In genomic region chr5:150050172-150050811, GRCh38 we compare ENCODE assay signal across 1 cellular context.
TF ChIP-seq lines count a peak whose summit lies in the region.

No MANE protein-coding gene starts in this region.

TF ChIP-seq in K562, 482 proteins besides CTCF, POLR2A, EP300 and RAD21 (continued from another document and continues in another):
- TF ChIP-seq ZNF592 (IDR thresholded peaks at IDR 0.05): peak; percentile 99
- TF ChIP-seq NFIC (IDR thresholded peaks at IDR 0.05): peak; percentile 84
- peak; percentile 76 for TF ChIP-seq GABPB1 (CRISPR knock-in tag; IDR thresholded peaks at IDR 0.05)
- TF ChIP-seq PHF21A (IDR thresholded peaks at IDR 0.05; ENCODE audit: borderline replicate concordance, low read depth): 0 out of 2 replicates have a peak, but pooled peaks have one; percentile 24
- 0 out of 2 replicates have a peak, but pooled peaks have one; percentile 11 for TF ChIP-seq ZNF224 (CRISPR knock-in tag; IDR thresholded peaks at IDR 0.05)
- peak; percentile 38 for TF ChIP-seq HMGN3 (IDR thresholded peaks at IDR 0.05; ENCODE audit: borderline replicate concordance, extremely low read depth, insufficient read length, low read depth, low read length)
- TF ChIP-seq TFAP4 (CRISPR knock-in tag; IDR thresholded peaks at IDR 0.05; ENCODE audit: borderline replicate concordance): peak; percentile 97
- TF ChIP-seq MGA (IDR thresholded peaks at IDR 0.05): peak; percentile 98
- TF ChIP-seq IRF9 (tag; IDR thresholded peaks at IDR 0.05): 0 out of 2 replicates have a peak, but pooled peaks have one; percentile 18
- peak; percentile 95 to 97 for TF ChIP-seq TRIM24 (IDR thresholded peaks at IDR 0.05)
- peak; percentile 71; the same call in 1 of the 2 replicates for TF ChIP-seq E2F1 (CRISPR knock-in tag; IDR thresholded peaks at IDR 0.05)
- peak in 1 of 2 experiments; percentile 67; a peak in 1 of 4 replicates for TF ChIP-seq BCLAF1 (IDR thresholded peaks at IDR 0.05; ENCODE audit: borderline replicate concordance in 1 of 2, control insufficient read depth in 1 of 2, low read depth in 2 of 2, low read length in 1 of 2)
- TF ChIP-seq NEUROD1 (IDR thresholded peaks at IDR 0.05; ENCODE audit: borderline replicate concordance, low read depth, low read length, partially characterized antibody): peak; percentile 73
- peak; percentile 98 for TF ChIP-seq JUN (IDR thresholded peaks at IDR 0.05; ENCODE audit: borderline replicate concordance, low read depth, low read length)
- TF ChIP-seq JUN (CRISPR knock-in tag; IDR thresholded peaks at IDR 0.05; ENCODE audit: borderline replicate concordance): peak; percentile 99
- TF ChIP-seq FOXP4 (CRISPR knock-in tag; IDR thresholded peaks at IDR 0.05; ENCODE audit: borderline replicate concordance): peak; percentile 75; the same call in 1 of the 2 replicates
- peak; percentile 82 for TF ChIP-seq BHLHE40 (IDR thresholded peaks at IDR 0.05; ENCODE audit: low read length)
- peak in 1 of 2 experiments; percentile 34; a peak in 1 of 4 replicates for TF ChIP-seq FOXA3 (CRISPR knock-in tag; conservative IDR thresholded peaks at IDR 0.05 in 1 of 2, IDR thresholded peaks at IDR 0.05 in 1 of 2)
- TF ChIP-seq RNF2 (IDR thresholded peaks at IDR 0.05): peak; percentile 84
- TF ChIP-seq RBFOX2 (IDR thresholded peaks at IDR 0.05; ENCODE audit: low read depth, low read length): peak; percentile 56
- TF ChIP-seq ZNF239 (CRISPR knock-in tag; IDR thresholded peaks at IDR 0.05): peak; percentile 10; the same call in 1 of the 2 replicates
